6 cellular contexts compared by ENCODE assay signal in genomic region chr3:39353168-39353930, GRCh38. TPM values are rescaled to one million over a fixed set of nuclear protein-coding genes. Genes with fewer than 3 reads are reported as not detected.
"Had no signal": no experiment of that assay in that cellular context is flagged by ENCODE, and none has a peak within 500 bp of the region (broad histone marks: within the 10 kb centered on the region; RNA-seq: fewer than 3 reads in every experiment).

No MANE protein-coding gene starts in this region.

RNA-seq across cellular contexts. Expression of gene CCR8, which starts 23.8 kb away (rescaled TPM):
- total RNA-seq: M059J, PC-9, Right ventricle myocardium inferior, RPMI7951, SJCRH30, SK-MEL-5 had no signal
